34 cellular contexts compared by ENCODE assay signal in the genomic region with DNA sequence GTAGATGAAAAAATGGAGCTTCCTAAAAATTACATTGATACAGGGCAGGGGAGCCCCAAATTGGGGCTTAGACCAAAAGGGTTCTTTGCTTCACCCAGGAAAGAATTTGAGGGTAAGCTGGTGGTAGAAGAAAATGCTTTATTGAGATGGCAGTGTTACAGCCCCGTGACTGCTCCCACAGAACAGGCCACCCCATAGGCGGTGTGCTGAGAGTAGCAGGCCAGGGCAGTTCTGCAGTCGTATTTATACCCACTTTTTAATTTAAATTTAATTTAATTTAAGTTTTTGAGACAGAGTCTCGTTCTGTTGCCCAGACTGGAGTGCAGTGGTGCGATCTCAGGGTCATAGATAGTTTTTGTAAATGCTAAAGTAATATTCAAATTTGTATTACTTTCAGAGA.
"Had no signal": no experiment of that assay in that cellular context is flagged by ENCODE, and none has a peak within 500 bp of the region (broad histone marks: within the 10 kb centered on the region; RNA-seq: fewer than 3 reads in every experiment).

No MANE protein-coding gene starts in this region.

- H3K27ac ChIP-seq: KMS-11 had no signal

- H3K9me3 ChIP-seq: MG63 had no signal

- DNase-seq: Karpas-422, Kasumi-1, MG63, MM.1S, MV-4-11, NCI-H1048, NCI-H1092, NCI-H1092 treated with DMSO at 0.1 percent for 48 hours, NCI-H1105, NCI-H1105 treated with DMSO at 0.1 percent for 48 hours, NCI-H1417, NCI-H1417 treated with DMSO at 0.1 percent for 48 hours, NCI-H1436, NCI-H1436 treated with DMSO at 0.1 percent for 48 hours, NCI-H146, NCI-H1694, NCI-H1694 treated with DMSO at 0.1 percent for 48 hours, NCI-H187, NCI-H187 treated with DMSO at 0.1 percent for 48 hours, NCI-H1930, NCI-H2029, NCI-H2029 treated with DMSO at 0.1 percent for 48 hours, NCI-H2081, NCI-H2081 treated with DMSO at 0.1 percent for 48 hours, NCI-H2107, NCI-H2171, NCI-H2171 treated with DMSO at 0.1 percent for 48 hours, NCI-H2227 treated with DMSO at 0.1 percent for 48 hours, NCI-H226, NCI-H345, NCI-H446, NCI-H446 treated with DMSO at 0.1 percent for 48 hours, NCI-H510A had no signal

- H3K4me3 ChIP-seq: MG63 had no signal

- H3K27me3 ChIP-seq: MG63 had no signal

- H3K36me3 ChIP-seq: MG63 had no signal
